In genomic region chr19:24000656-24001055, GRCh38 we compare ENCODE assay signal across 19 cellular contexts.
"Had no signal": no experiment of that assay in that cellular context is flagged by ENCODE, and none has a peak within 500 bp of the region (broad histone marks: within the 10 kb centered on the region; RNA-seq: fewer than 3 reads in every experiment).

No MANE protein-coding gene starts in this region.

- H3K4me1 Mint-ChIP-seq: activated CD4-positive, alpha-beta memory T cell treated with anti-CD3 and anti-CD28 coated beads, Interleukin-2, amount 10 ng/mL, durations not matched to agents 7 days and 5 days; activated CD8-positive, alpha-beta memory T cell treated with anti-CD3 and anti-CD28 coated beads, Interleukin-2, amount 10 ng/mL, durations not matched to agents 7 days and 5 days; activated naive CD8-positive, alpha-beta T cell treated with anti-CD3 and anti-CD28 coated beads for 36 hours; mesothelial cell of epicardium; stimulated activated naive CD8-positive, alpha-beta T cell treated with anti-CD3 and anti-CD28 coated beads, Interleukin-15, amount 100 ng/mL, for 72 hours had no signal

- H3K27me3 Mint-ChIP-seq: activated CD4-positive, alpha-beta memory T cell treated with anti-CD3 and anti-CD28 coated beads, Interleukin-2, amount 10 ng/mL, durations not matched to agents 7 days and 5 days; activated CD8-positive, alpha-beta memory T cell treated with anti-CD3 and anti-CD28 coated beads, Interleukin-2, amount 10 ng/mL, durations not matched to agents 7 days and 5 days; activated naive CD8-positive, alpha-beta T cell treated with anti-CD3 and anti-CD28 coated beads for 36 hours; natural killer cell treated with Interleukin-12 subunit alpha and Interleukin-12 subunit beta and Interleukin-15 and Interleukin-18, amount 100 ng/mL, for 72 hours; stimulated activated naive CD8-positive, alpha-beta T cell treated with anti-CD3 and anti-CD28 coated beads, Interleukin-15, amount 100 ng/mL, for 72 hours; type B pancreatic cell had no signal

- H3K4me3 Mint-ChIP-seq: activated CD4-positive, alpha-beta memory T cell treated with anti-CD3 and anti-CD28 coated beads, Interleukin-2, amount 10 ng/mL, durations not matched to agents 7 days and 5 days; activated CD8-positive, alpha-beta memory T cell treated with anti-CD3 and anti-CD28 coated beads, Interleukin-2, amount 10 ng/mL, durations not matched to agents 7 days and 5 days; activated naive CD8-positive, alpha-beta T cell treated with anti-CD3 and anti-CD28 coated beads for 36 hours; mesothelial cell of epicardium; natural killer cell treated with Interleukin-12 subunit alpha and Interleukin-12 subunit beta and Interleukin-15 and Interleukin-18, amount 100 ng/mL, for 72 hours; stimulated activated naive CD8-positive, alpha-beta T cell treated with anti-CD3 and anti-CD28 coated beads, Interleukin-15, amount 100 ng/mL, for 72 hours; type B pancreatic cell had no signal

- H3K4me1 ChIP-seq: lower lobe of right lung had no signal

- H3K27ac Mint-ChIP-seq: activated CD4-positive, alpha-beta memory T cell treated with anti-CD3 and anti-CD28 coated beads, Interleukin-2, amount 10 ng/mL, durations not matched to agents 7 days and 5 days; activated CD8-positive, alpha-beta memory T cell treated with anti-CD3 and anti-CD28 coated beads, Interleukin-2, amount 10 ng/mL, durations not matched to agents 7 days and 5 days; activated naive CD8-positive, alpha-beta T cell treated with anti-CD3 and anti-CD28 coated beads for 36 hours; mesothelial cell of epicardium; natural killer cell treated with Interleukin-12 subunit alpha and Interleukin-12 subunit beta and Interleukin-15 and Interleukin-18, amount 100 ng/mL, for 72 hours; stimulated activated naive CD8-positive, alpha-beta T cell treated with anti-CD3 and anti-CD28 coated beads, Interleukin-15, amount 100 ng/mL, for 72 hours; type B pancreatic cell had no signal

- H3K4me2 ChIP-seq: smooth muscle cell had no signal

- H3K27ac ChIP-seq: dorsolateral prefrontal cortex, lower lobe of right lung had no signal

- H3K4me3 ChIP-seq: dorsolateral prefrontal cortex, lower lobe of right lung, smooth muscle cell had no signal

- H3K27me3 ChIP-seq: dorsolateral prefrontal cortex had no signal

- H3K36me3 Mint-ChIP-seq: activated CD8-positive, alpha-beta memory T cell treated with anti-CD3 and anti-CD28 coated beads, Interleukin-2, amount 10 ng/mL, durations not matched to agents 7 days and 5 days; type B pancreatic cell had no signal

- H3K36me3 ChIP-seq: lower lobe of right lung had no signal

- DNase-seq: activated CD4-positive, alpha-beta memory T cell treated with anti-CD3 and anti-CD28 coated beads, Interleukin-2, amount 10 ng/mL, durations not matched to agents 7 days and 5 days; activated CD4-positive, alpha-beta T cell treated with anti-CD3 and anti-CD28 coated beads for 48 hours; activated CD4-positive, CD25-positive, alpha-beta regulatory T cell; activated CD8-positive, alpha-beta memory T cell treated with anti-CD3 and anti-CD28 coated beads, Interleukin-2, amount 10 ng/mL, durations not matched to agents 7 days and 5 days; activated naive CD8-positive, alpha-beta T cell treated with anti-CD3 and anti-CD28 coated beads for 36 hours; amniotic stem cell; central memory CD4-positive, alpha-beta T cell; dorsolateral prefrontal cortex; foreskin melanocyte; glutamatergic neuron; hippocampal formation; left colon; lower lobe of right lung; stimulated activated CD4-positive, alpha-beta T cell treated with anti-CD3 and anti-CD28 coated beads, Interleukin-4, amount 100 ng/mL, for 1 hour; stimulated activated naive CD8-positive, alpha-beta T cell treated with anti-CD3 and anti-CD28 coated beads, Interleukin-15, amount 100 ng/mL, for 72 hours had no signal
